10 cellular contexts compared by ENCODE assay signal in the genomic region with DNA sequence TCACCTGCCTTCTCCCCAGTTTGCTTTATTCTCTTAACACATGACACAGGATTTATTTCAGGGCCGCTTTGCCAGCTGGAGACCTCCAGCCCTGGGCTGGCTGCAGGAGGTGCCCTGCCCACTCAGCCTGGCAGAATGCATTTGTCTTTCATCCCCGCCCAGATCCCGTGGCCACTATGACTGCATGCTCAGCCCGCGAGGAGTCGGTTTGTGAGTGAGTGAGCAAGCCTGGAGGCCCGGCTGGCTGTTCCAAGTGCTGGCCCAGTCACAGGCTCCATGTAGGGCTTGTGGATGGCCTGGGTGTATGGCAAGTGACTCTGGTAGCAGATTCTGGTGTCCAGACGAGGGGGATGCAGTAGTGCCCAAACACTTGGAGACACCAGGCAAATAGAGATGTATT. TPM values are rescaled to one million over a fixed set of nuclear protein-coding genes. Genes with fewer than 3 reads are reported as not detected.
DNase-seq lines count a peak whose midpoint lies in the region; ATAC-seq and TF ChIP-seq lines count a peak whose summit lies in the region.
"Had no signal": no experiment of that assay in that cellular context is flagged by ENCODE, and none has a peak within 500 bp of the region (broad histone marks: within the 10 kb centered on the region; RNA-seq: fewer than 3 reads in every experiment).

No MANE protein-coding gene starts in this region.

- no peaks in the 10 kb centered on the region for H3K9me3 Mint-ChIP-seq in CD4-positive, CD25-positive, alpha-beta regulatory T cell
- H3K9me3 Mint-ChIP-seq in HFFc6: no peaks in the 10 kb centered on the region
- H3K9me3 Mint-ChIP-seq in naive thymus-derived CD8-positive, alpha-beta T cell: no peaks in the 10 kb centered on the region

- H3K27ac ChIP-seq in CD4-positive, CD25-positive, alpha-beta regulatory T cell (ENCODE audit: insufficient read depth, low read length, poor library complexity, severe bottlenecking): no peak overlapping the region

- no peaks in the 10 kb centered on the region for H3K9me3 ChIP-seq in CD4-positive, CD25-positive, alpha-beta regulatory T cell (ENCODE audit: control insufficient read depth in 2 of 2, low read length in 2 of 2)
- no peaks in the 10 kb centered on the region for H3K9me3 ChIP-seq in HAP-1
- H3K9me3 ChIP-seq: mucosa of descending colon had no signal

- no peak for ATAC-seq in CD4-positive, CD25-positive, alpha-beta regulatory T cell (ENCODE audit: low read depth in 2 of 2)
- no peak for ATAC-seq in naive thymus-derived CD8-positive, alpha-beta T cell
- ATAC-seq: mucosa of descending colon had no signal

- H3K27ac Mint-ChIP-seq in CD4-positive, CD25-positive, alpha-beta regulatory T cell: peak overlapping the region in 1 of 3 donors; percentile 97
- H3K27ac Mint-ChIP-seq in HFFc6: peak overlapping the region; percentile 97
- peak overlapping the region in 7 of 10 donors; percentile 11 to 99 (median 96) for H3K27ac Mint-ChIP-seq in naive thymus-derived CD8-positive, alpha-beta T cell

- H3K4me3 Mint-ChIP-seq in CD4-positive, CD25-positive, alpha-beta regulatory T cell: peak overlapping the region in 3 of 4 donors; percentile 80 to 97 (median 92)
- peak overlapping the region; percentile 92; the same call in 1 of the 2 replicates for H3K4me3 Mint-ChIP-seq in HFFc6
- H3K4me3 Mint-ChIP-seq in naive thymus-derived CD8-positive, alpha-beta T cell: peak overlapping the region in 6 of 10 donors; percentile 19 to 96 (median 94)

- H3K27me3 Mint-ChIP-seq in CD4-positive, CD25-positive, alpha-beta regulatory T cell: no peaks in the 10 kb centered on the region
- H3K27me3 Mint-ChIP-seq in HFFc6 (ENCODE audit: insufficient read depth): peaks cover 2% of the 10 kb centered on the region; the same call in 1 of the 2 replicates
- no peaks in the 10 kb centered on the region for H3K27me3 Mint-ChIP-seq in naive thymus-derived CD8-positive, alpha-beta T cell

- H3K36me3 ChIP-seq in CD4-positive, CD25-positive, alpha-beta regulatory T cell (ENCODE audit: control insufficient read depth, insufficient read depth, low read length): peaks cover 10% of the 10 kb centered on the region
- H3K36me3 ChIP-seq in HAP-1 (replicated peaks): peaks cover 21% of the 10 kb centered on the region

- no peak overlapping the region for H3K4me3 ChIP-seq in CD4-positive, CD25-positive, alpha-beta regulatory T cell (ENCODE audit: low read depth, low read length)
- H3K4me3 ChIP-seq in HAP-1: no peak overlapping the region
- H3K4me3 ChIP-seq: mucosa of descending colon had no signal

- in situ Hi-C loops in HAP-1 (cut with MboI; ENCODE audit: low sequenced_read_pairs): no loop called here

- DNase-seq in CD4-positive, CD25-positive, alpha-beta regulatory T cell: no peak
- DNase-seq in HFFc6 (no peak), amygdala (lab: John Stamatoyannopoulos, UW) (peak in 33 of 56 donors; percentile 1 to 60 (median 20)), HAP-1 (ENCODE audit: low spot score in 2 of 2) (no peak), NCI-H1092 treated with DMSO at 0.1 percent for 48 hours (lab: John Stamatoyannopoulos, UW) (no peak), superior temporal gyrus (ENCODE audit: extremely low spot score) (no peak), SHP77 (lab: John Stamatoyannopoulos, UW) (no peak)
- DNase-seq in naive thymus-derived CD8-positive, alpha-beta T cell: no peak
- DNase-seq: GOT3 had no signal

- peaks cover 34 to 79% (median 61%) of the 10 kb centered on the region in 4 donors for H3K4me1 Mint-ChIP-seq in CD4-positive, CD25-positive, alpha-beta regulatory T cell
- H3K4me1 Mint-ChIP-seq in HFFc6 (ENCODE audit: low read depth): peaks cover 47% of the 10 kb centered on the region
- peaks cover 28 to 73% (median 70%) of the 10 kb centered on the region in 4 donors for H3K4me1 Mint-ChIP-seq in naive thymus-derived CD8-positive, alpha-beta T cell

- H3K27me3 ChIP-seq in CD4-positive, CD25-positive, alpha-beta regulatory T cell (ENCODE audit: control insufficient read depth, insufficient read depth, low read length): no peaks in the 10 kb centered on the region
- no peaks in the 10 kb centered on the region for H3K27me3 ChIP-seq in HAP-1 (ENCODE audit: low read depth)

- peaks cover 60% of the 10 kb centered on the region for H3K4me1 ChIP-seq in CD4-positive, CD25-positive, alpha-beta regulatory T cell (ENCODE audit: control insufficient read depth, insufficient read depth, low read length, poor library complexity, severe bottlenecking)
- H3K4me1 ChIP-seq in HAP-1: peaks cover 37% of the 10 kb centered on the region

- POLR2A ChIA-PET in naive thymus-derived CD8-positive, alpha-beta T cell (lab: Charles Lee): no interaction called here

- peaks cover 18% of the 10 kb centered on the region for H3K36me3 Mint-ChIP-seq in CD4-positive, CD25-positive, alpha-beta regulatory T cell
- peaks cover 23% of the 10 kb centered on the region for H3K36me3 Mint-ChIP-seq in HFFc6 (ENCODE audit: low read depth)
- peaks cover 1 to 23% (median 7%) of the 10 kb centered on the region in 3 donors for H3K36me3 Mint-ChIP-seq in naive thymus-derived CD8-positive, alpha-beta T cell

- no peak for TF ChIP-seq CTCF in HFFc6 (IDR thresholded peaks at IDR 0.05)

RNA-seq across cellular contexts. Expression of a gene that starts 2.1 kb away (rescaled TPM):
- total RNA-seq in CD4-positive, CD25-positive, alpha-beta regulatory T cell: 59.4 TPM
- polyA plus RNA-seq in CD4-positive, CD25-positive, alpha-beta regulatory T cell: 10 to 100 TPM; 36.3 to 45.0 (median 43.6) TPM
- 10 to 100 TPM; 20.3 to 28.3 (median 23.3) TPM for total RNA-seq in HFFc6 (2021; fragmentation: NEBNext Ultra II Directional; extraction: Animal tissue kit (Norgen Biotek cat#: 25700))
- total RNA-seq in naive thymus-derived CD8-positive, alpha-beta T cell: 10 to 100 TPM; 53.7 to 54.5 TPM
- polyA plus RNA-seq in naive thymus-derived CD8-positive, alpha-beta T cell: 10 to 100 TPM; 36.7 to 46.4 (median 44.0) TPM

RNA-seq across cellular contexts. Expression of a gene that starts 3.3 kb away (rescaled TPM):
- 0.84 TPM for total RNA-seq in CD4-positive, CD25-positive, alpha-beta regulatory T cell
- polyA plus RNA-seq in CD4-positive, CD25-positive, alpha-beta regulatory T cell: 1 to 10 TPM; 1.3 to 2.9 (median 1.8) TPM
- 1 to 10 TPM; 6.6 to 8.4 (median 6.9) TPM for total RNA-seq in HFFc6 (2021; fragmentation: NEBNext Ultra II Directional; extraction: Animal tissue kit (Norgen Biotek cat#: 25700))
- 1 to 10 TPM; 2.4 to 2.8 TPM for total RNA-seq in naive thymus-derived CD8-positive, alpha-beta T cell
- polyA plus RNA-seq in naive thymus-derived CD8-positive, alpha-beta T cell: 1 to 10 TPM; 1.2 to 6.8 (median 2.7) TPM

Comparison
In these comparisons a context has a peak if more than half of its experiments do, and no peak if none do; other contexts are left out.
1. DNase-seq: peak in amygdala (33 of 56); none in CD4-positive, CD25-positive, alpha-beta regulatory T cell (0 of 3), HFFc6 (single experiment), naive thymus-derived CD8-positive, alpha-beta T cell (0 of 10), HAP-1 (0 of 2), NCI-H1092 treated with DMSO at 0.1 percent for 48 hours (single experiment), superior temporal gyrus (single experiment) and SHP77 (0 of 2).
2. Peak in every context shown above with its lines, with median percentiles within 50 percentile points of each other: H3K4me3 Mint-ChIP-seq.